ENCODE assay signal across 17 cellular contexts in genomic region chr19:50362656-50363424, GRCh38. TPM values are rescaled to one million over a fixed set of nuclear protein-coding genes. Genes with fewer than 3 reads are reported as not detected.
DNase-seq lines count a peak whose midpoint lies in the region; ATAC-seq, FAIRE-seq and TF ChIP-seq lines count a peak whose summit lies in the region.
"Had no signal": no experiment of that assay in that cellular context is flagged by ENCODE, and none has a peak within 500 bp of the region (broad histone marks: within the 10 kb centered on the region; RNA-seq: fewer than 3 reads in every experiment).

No MANE protein-coding gene starts in this region.

- peak; percentile 50 for ATAC-seq in activated CD4-positive, alpha-beta T cell treated with anti-CD3 and anti-CD28 coated beads for 36 hours
- ATAC-seq in T-cell (replicated peaks in 1 of 4) (no peak), GM21526 (IDR thresholded peaks at IDR 0.05; ENCODE audit: low FRiP score, unreplicated experiment) (no peak), GM21619 (IDR thresholded peaks at IDR 0.05; ENCODE audit: unreplicated experiment) (no peak)
- ATAC-seq: A549 had no signal

- peak; percentile 76 for DNase-seq in activated CD4-positive, alpha-beta T cell treated with anti-CD3 and anti-CD28 coated beads for 36 hours
- DNase-seq in activated CD4-positive, alpha-beta T cell treated with anti-CD3 and anti-CD28 coated beads for 1 hour, result no peak
- no peak for DNase-seq in T-cell
- DNase-seq in bronchial epithelial cell (ENCODE audit: low read depth), result peak; percentile 37
- DNase-seq in stimulated activated CD8-positive, alpha-beta memory T cell treated with anti-CD3 and anti-CD28 coated beads, Interleukin-4, amount 100 ng/mL, for 48 hours, result peak; percentile 73
- no peak for DNase-seq in NCI-H2196 (lab: John Stamatoyannopoulos, UW; ENCODE audit: unreplicated experiment)
- DNase-seq: dermis blood vessel endothelial cell, H9, KG1, left cardiac atrium, NCI-H1436 treated with DMSO at 0.1 percent for 48 hours, NCI-H69 had no signal

- H3K27me3 Mint-ChIP-seq in activated CD4-positive, alpha-beta T cell treated with anti-CD3 and anti-CD28 coated beads for 36 hours, result no peaks in the 10 kb centered on the region
- H3K27me3 Mint-ChIP-seq in T-cell, result peaks cover 0 to 1% of the 10 kb centered on the region in 2 donors

- H3K36me3 ChIP-seq in bronchial epithelial cell (ENCODE audit: control insufficient read depth, insufficient read depth, low read length), result no peaks in the 10 kb centered on the region

- peaks cover 39% of the 10 kb centered on the region for H3K36me3 Mint-ChIP-seq in activated CD4-positive, alpha-beta T cell treated with anti-CD3 and anti-CD28 coated beads for 36 hours (ENCODE audit: low read depth)
- H3K36me3 Mint-ChIP-seq in T-cell, result no peaks in the 10 kb centered on the region

- H3K9me3 Mint-ChIP-seq in activated CD4-positive, alpha-beta T cell treated with anti-CD3 and anti-CD28 coated beads for 36 hours (ENCODE audit: low read depth), result peaks cover 4% of the 10 kb centered on the region
- H3K9me3 Mint-ChIP-seq in T-cell, result no peaks in the 10 kb centered on the region
- H3K9me3 Mint-ChIP-seq: H9 had no signal

- CTCF ChIA-PET in activated CD4-positive, alpha-beta T cell treated with anti-CD3 and anti-CD28 coated beads for 36 hours (lab: Charles Lee), result interaction anchor here (0.7 to 2.5 kb wide), 7 partner anchors 8 to 317 kb away, joined by 3 to 11 read pairs (median 3); partner anchors contain the start of gene NR1H2
- CTCF ChIA-PET in T-cell (lab: Charles Lee), result no interaction called here

- intact Hi-C loops in activated CD4-positive, alpha-beta T cell treated with anti-CD3 and anti-CD28 coated beads for 36 hours (cut with DNase I, micrococcal nuclease), result loop anchor here (1.0 to 10.0 kb wide), 6 partner anchors 13 to 1079 kb away; partner anchors contain the start of genes ACP4 (in 1 of the 2) and NR1H2 (in 1 of the 2)

- peak overlapping the region; percentile 99 for H3K27ac Mint-ChIP-seq in activated CD4-positive, alpha-beta T cell treated with anti-CD3 and anti-CD28 coated beads for 36 hours
- H3K27ac Mint-ChIP-seq in T-cell, result peak overlapping the region; percentile 75 to 76

- no peak for FAIRE-seq in bronchial epithelial cell (lab: Jason Lieb, UNC)
- FAIRE-seq: A549, RCC 7860 had no signal

- POLR2A ChIA-PET in activated CD4-positive, alpha-beta T cell treated with anti-CD3 and anti-CD28 coated beads for 36 hours (lab: Charles Lee), result interaction anchor here (0.7 to 0.8 kb wide), 2 partner anchors 13 to 134 kb away, joined by 4 to 5 read pairs; partner anchors contain the start of gene NR1H2
- POLR2A ChIA-PET in T-cell (lab: Charles Lee), result no interaction called here

- peak overlapping the region; percentile 58 for H3K4me3 Mint-ChIP-seq in activated CD4-positive, alpha-beta T cell treated with anti-CD3 and anti-CD28 coated beads for 36 hours
- peak overlapping the region in 2 of 3 donors; percentile 43 to 65 for H3K4me3 Mint-ChIP-seq in T-cell
- H3K4me3 Mint-ChIP-seq: H9 had no signal

- no peak for TF ChIP-seq CTCF in bronchial epithelial cell (IDR thresholded peaks at IDR 0.05; ENCODE audit: insufficient read depth, low read length, severe bottlenecking)

- no peaks in the 10 kb centered on the region for H3K27me3 ChIP-seq in bronchial epithelial cell (ENCODE audit: control insufficient read depth, insufficient read depth, low read length)

- peaks cover 81% of the 10 kb centered on the region for H3K4me1 Mint-ChIP-seq in activated CD4-positive, alpha-beta T cell treated with anti-CD3 and anti-CD28 coated beads for 36 hours
- H3K4me1 Mint-ChIP-seq in T-cell, result peaks cover 60 to 70% (median 70%) of the 10 kb centered on the region in 3 donors

- no peak overlapping the region for H3K4me3 ChIP-seq in bronchial epithelial cell (ENCODE audit: low read depth, low read length)
- H3K4me3 ChIP-seq: A549 had no signal

RNA-seq across cellular contexts. Expression of gene NAPSA, which starts 2.6 kb away (rescaled TPM):
- 10 to 100 TPM; 44.0 to 63.4 TPM for total RNA-seq in activated CD4-positive, alpha-beta T cell treated with anti-CD3 and anti-CD28 coated beads for 36 hours
- total RNA-seq in T-cell (1 to 10 TPM; 2.6 to 7.1 (median 3.0) TPM), bronchial epithelial cell (0.26 TPM in 2 replicates)
- total RNA-seq: dermis blood vessel endothelial cell had no signal

RNA-seq across cellular contexts. Expression of gene NR1H2, which starts 13.4 kb away (rescaled TPM):
- total RNA-seq in activated CD4-positive, alpha-beta T cell treated with anti-CD3 and anti-CD28 coated beads for 36 hours, result 10 to 100 TPM; 50.3 to 53.6 TPM
- total RNA-seq in T-cell (100 to 1,000 TPM; 109 to 236 (median 117) TPM), bronchial epithelial cell (44.2 and 71.9 TPM in 2 replicates)

RNA-seq across cellular contexts. Expression of gene POLD1, which starts 21.3 kb away (rescaled TPM):
- total RNA-seq in activated CD4-positive, alpha-beta T cell treated with anti-CD3 and anti-CD28 coated beads for 36 hours, result 100 to 1,000 TPM; 220 to 227 TPM
- 10 to 100 TPM; 32.9 to 67.1 (median 54.0) TPM for total RNA-seq in T-cell
- 22.5 and 28.4 TPM in 2 replicates for total RNA-seq in bronchial epithelial cell

RNA-seq across cellular contexts. Expression of gene KCNC3, which starts 33.7 kb away (rescaled TPM):
- 1 to 10 TPM; 9.1 to 9.7 TPM for total RNA-seq in activated CD4-positive, alpha-beta T cell treated with anti-CD3 and anti-CD28 coated beads for 36 hours
- total RNA-seq in T-cell (1 to 10 TPM in 4 of 5 donors, under 1 TPM in 1; 0.75 to 4.3 (median 1.5) TPM), bronchial epithelial cell (0.13 TPM in 1 of 2 replicates, not detected in the other)

RNA-seq across cellular contexts. Expression of gene SPIB, which starts 55.9 kb away (rescaled TPM):
- total RNA-seq in activated CD4-positive, alpha-beta T cell treated with anti-CD3 and anti-CD28 coated beads for 36 hours, result under 1 TPM; 0.33 to 0.50 TPM
- total RNA-seq in T-cell (1 to 10 TPM in 4 of 5 donors, under 1 TPM in 1; 0.72 to 9.7 (median 4.1) TPM), bronchial epithelial cell (not detected in 2 replicates)
- total RNA-seq: dermis blood vessel endothelial cell, left cardiac atrium, renal cortical epithelial cell had no signal

Comparison
In these comparisons a context has a peak if more than half of its experiments do, and no peak if none do; other contexts are left out.
1. DNase-seq: peak in activated CD4-positive, alpha-beta T cell treated with anti-CD3 and anti-CD28 coated beads for 36 hours (single experiment), bronchial epithelial cell (single experiment) and stimulated activated CD8-positive, alpha-beta memory T cell treated with anti-CD3 and anti-CD28 coated beads, Interleukin-4, amount 100 ng/mL, for 48 hours (single experiment); none in activated CD4-positive, alpha-beta T cell treated with anti-CD3 and anti-CD28 coated beads for 1 hour (single experiment), T-cell (0 of 34) and NCI-H2196 (single experiment).
2. RNA of gene NAPSA, which starts 2.6 kb away (total RNA-seq): 44.0 to 63.4 TPM in activated CD4-positive, alpha-beta T cell treated with anti-CD3 and anti-CD28 coated beads for 36 hours; 2.6 to 7.1 TPM in T-cell and 0.26 TPM in bronchial epithelial cell; every median in the first group is over 4 times any median in the second.